ENCODE assay signal across 16 cellular contexts in the genomic region with DNA sequence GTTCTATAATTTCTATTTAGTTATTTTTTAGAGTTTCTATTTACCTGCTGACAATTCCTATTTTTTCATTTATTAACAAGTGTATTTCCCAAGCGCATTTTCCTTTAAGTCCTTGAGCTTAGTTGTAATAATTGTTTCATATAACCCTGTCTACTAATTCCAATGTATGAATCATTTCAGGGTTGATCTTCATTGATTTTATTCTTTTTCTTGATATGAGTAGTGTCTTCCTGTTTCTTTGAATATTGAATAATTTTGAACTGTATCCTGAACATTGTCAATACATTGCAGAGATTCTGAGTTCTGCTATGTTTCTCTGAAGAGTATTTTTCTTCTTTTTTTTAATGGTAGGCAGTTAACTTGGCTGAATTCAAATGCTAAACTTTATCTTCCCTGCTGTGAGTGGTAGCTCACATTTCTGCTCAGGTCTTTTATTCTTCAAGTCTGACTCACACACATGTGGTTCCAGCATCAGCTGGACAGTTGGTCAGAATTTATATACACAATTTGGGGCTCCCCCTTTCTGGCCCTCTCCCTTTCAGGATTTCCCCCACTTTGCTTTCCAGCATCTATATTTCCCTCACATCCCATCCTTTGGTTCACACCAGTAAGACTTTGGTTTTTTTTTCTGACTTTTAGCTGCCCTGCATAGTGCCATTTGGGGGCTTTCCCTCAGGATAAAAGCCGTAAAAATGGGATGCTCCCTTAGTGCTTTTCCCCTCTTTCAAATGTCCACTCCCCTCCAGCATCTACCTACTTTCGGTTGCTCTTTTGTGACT. TPM values are rescaled to one million over a fixed set of nuclear protein-coding genes. Genes with fewer than 3 reads are reported as not detected.
DNase-seq lines count a peak whose midpoint lies in the region; ATAC-seq, FAIRE-seq and TF ChIP-seq lines count a peak whose summit lies in the region.
"Had no signal": no experiment of that assay in that cellular context is flagged by ENCODE, and none has a peak within 500 bp of the region (broad histone marks: within the 10 kb centered on the region; RNA-seq: fewer than 3 reads in every experiment).

No MANE protein-coding gene starts in this region.

- in situ Hi-C loops in GM23248 (cut with MboI) (no loop called here), GM12878 (cut with MboI) (no loop called here)

- SMC1A ChIA-PET in GM12878 (lab: Charles Lee; ENCODE audit: uncharacterized antibody, unreplicated experiment), result interaction anchor here (0.8 to 3.5 kb wide), 2 partner anchors 10 to 100 kb away, joined by 3 to 12 read pairs; no protein-coding TSS in a partner anchor

- peaks cover 11% of the 10 kb centered on the region; the same call in 1 of the 2 replicates for H3K4me1 ChIP-seq in GM23248 (ENCODE audit: insufficient read depth)
- no peaks in the 10 kb centered on the region for H3K4me1 ChIP-seq in GM12878 (ENCODE audit: control insufficient read depth, insufficient read depth, low read length)
- peaks cover 0 to 5% (median 0%) of the 10 kb centered on the region in 4 donors for H3K4me1 ChIP-seq in stomach
- no peaks in the 10 kb centered on the region for H3K4me1 ChIP-seq in kidney (ENCODE audit: control insufficient read depth in 1 of 2, insufficient read depth in 1 of 2, low read depth in 1 of 2, low read length in 2 of 2)
- H3K4me1 ChIP-seq: right lobe of liver had no signal

- H3K4me2 ChIP-seq in GM23248 (ENCODE audit: unreplicated experiment), result no peak overlapping the region
- no peak overlapping the region for H3K4me2 ChIP-seq in GM12878 (ENCODE audit: control insufficient read depth, insufficient read depth)
- H3K4me2 ChIP-seq: SK-N-SH had no signal

- TF ChIP-seq EP300 in GM12878 (IDR thresholded peaks at IDR 0.05; ENCODE audit: borderline replicate concordance in 1 of 2, control insufficient read depth in 1 of 2, low read depth in 2 of 2, low read length in 2 of 2) (no peak), stomach (IDR thresholded peaks at IDR 0.05) (no peak)

- TF ChIP-seq POLR2A in GM12878 (IDR thresholded peaks at IDR 0.05; ENCODE audit: low read depth, low read length), result no peak
- TF ChIP-seq POLR2A in stomach (IDR thresholded peaks at IDR 0.05), result no peak

- CTCF ChIA-PET in GM12878 (lab: Yijun Ruan, JAX), result interaction anchor here (1.0 to 2.1 kb wide), 4 partner anchors 24 to 131 kb away, joined by 3 to 6 read pairs (median 4); no protein-coding TSS in a partner anchor

- H3K9me2 ChIP-seq in GM23248 (ENCODE audit: insufficient read depth), result no peaks in the 10 kb centered on the region
- H3K9me2 ChIP-seq: SK-N-SH had no signal

- ATAC-seq in HG03558 (IDR thresholded peaks at IDR 0.05; ENCODE audit: extremely low read depth, unreplicated experiment) (peak; percentile 60), GM12878 (peak; percentile 74), GM18498 (IDR thresholded peaks at IDR 0.05; ENCODE audit: unreplicated experiment) (no peak)
- peak; percentile 65 for ATAC-seq in stimulated activated effector memory CD8-positive, alpha-beta T cell treated with anti-CD3 and anti-CD28 coated beads, Interleukin-12 subunit alpha, Interleukin-12 subunit beta, amount 100 ng/mL, for 72 hours

- H3K36me3 ChIP-seq in GM23248 (ENCODE audit: low read depth) (no peaks in the 10 kb centered on the region), GM12878 (ENCODE audit: control insufficient read depth in 2 of 2, insufficient read depth in 2 of 2, low read length in 1 of 2) (no peaks in the 10 kb centered on the region), stomach (no peaks in the 10 kb centered on the region), kidney (ENCODE audit: control insufficient read depth in 1 of 2, insufficient read depth in 2 of 2, low read length in 2 of 2) (no peaks in the 10 kb centered on the region)
- H3K36me3 ChIP-seq: right lobe of liver, thoracic aorta had no signal

- no peak overlapping the region for H3K27ac ChIP-seq in GM23248
- no peak overlapping the region for H3K27ac ChIP-seq in GM12878 (ENCODE audit: control insufficient read depth, insufficient read depth)
- no peak overlapping the region for H3K27ac ChIP-seq in stomach
- no peak overlapping the region for H3K27ac ChIP-seq in kidney (ENCODE audit: low read depth in 2 of 2, low read length in 2 of 2)
- H3K27ac ChIP-seq: right lobe of liver, thoracic aorta had no signal

- H3K36me3 Mint-ChIP-seq in stimulated activated effector memory CD8-positive, alpha-beta T cell treated with anti-CD3 and anti-CD28 coated beads, Interleukin-12 subunit alpha, Interleukin-12 subunit beta, amount 100 ng/mL, for 72 hours, result no peaks in the 10 kb centered on the region

- peaks cover 6% of the 10 kb centered on the region for H3F3A ChIP-seq in GM23248 (ENCODE audit: insufficient read depth)

- no TSS peak for BruUV-seq in GM12878 (replicated peaks; lab: Mats Ljungman, UMichigan)

- H3K27ac Mint-ChIP-seq in stimulated activated effector memory CD8-positive, alpha-beta T cell treated with anti-CD3 and anti-CD28 coated beads, Interleukin-12 subunit alpha, Interleukin-12 subunit beta, amount 100 ng/mL, for 72 hours, result peak overlapping the region; percentile 12

- H3K9me3 Mint-ChIP-seq in stimulated activated effector memory CD8-positive, alpha-beta T cell treated with anti-CD3 and anti-CD28 coated beads, Interleukin-12 subunit alpha, Interleukin-12 subunit beta, amount 100 ng/mL, for 72 hours, result no peaks in the 10 kb centered on the region
- H3K9me3 Mint-ChIP-seq: CD8-positive, alpha-beta memory T cell had no signal

- no peak for TF ChIP-seq RAD21 in GM12878 (IDR thresholded peaks at IDR 0.05; ENCODE audit: insufficient read depth, low read depth, low read length)

- TF ChIP-seq CTCF in GM12878 (IDR thresholded peaks at IDR 0.05 in 2 of 3, conservative IDR thresholded peaks at IDR 0.05 in 1 of 3; ENCODE audit: control insufficient read depth in 2 of 3, extremely low read depth in 1 of 3, insufficient read depth in 1 of 3, low read depth in 3 of 3, low read length in 3 of 3) (no peak), stomach (IDR thresholded peaks at IDR 0.05) (no peak), kidney (IDR thresholded peaks at IDR 0.05; ENCODE audit: borderline replicate concordance, extremely low read depth, insufficient read depth) (no peak)

- H3K9me3 ChIP-seq in GM23248 (ENCODE audit: low read depth) (no peaks in the 10 kb centered on the region), GM12878 (replicated peaks; ENCODE audit: control insufficient read depth, insufficient read depth, low read length) (no peaks in the 10 kb centered on the region; the same call in 2 of the 3 replicates), stomach (no peaks in the 10 kb centered on the region), kidney (ENCODE audit: control insufficient read depth in 1 of 2, low read length in 2 of 2) (no peaks in the 10 kb centered on the region)
- H3K9me3 ChIP-seq: right lobe of liver, SK-N-SH, thoracic aorta had no signal

- H4K20me1 ChIP-seq in GM23248 (ENCODE audit: insufficient read depth), result no peaks in the 10 kb centered on the region
- H4K20me1 ChIP-seq in GM12878 (ENCODE audit: control insufficient read depth, insufficient read depth), result no peaks in the 10 kb centered on the region

- H3K9ac ChIP-seq in GM23248 (no peak overlapping the region), GM12878 (ENCODE audit: control insufficient read depth, insufficient read depth, low read length) (no peak overlapping the region), kidney (ENCODE audit: low read length in 2 of 2) (no peak overlapping the region)
- H3K9ac ChIP-seq: SK-N-SH had no signal

- no peaks in the 10 kb centered on the region for H3K27me3 ChIP-seq in GM23248 (replicated peaks; ENCODE audit: insufficient read depth)
- no peaks in the 10 kb centered on the region for H3K27me3 ChIP-seq in GM12878 (replicated peaks in 1 of 2; ENCODE audit: control insufficient read depth in 2 of 2, insufficient read depth in 2 of 2, low read length in 1 of 2)
- H3K27me3 ChIP-seq in stomach, result no peaks in the 10 kb centered on the region
- H3K27me3 ChIP-seq: right lobe of liver had no signal

- H3K79me2 ChIP-seq in GM23248 (ENCODE audit: insufficient read depth) (no peaks in the 10 kb centered on the region), GM12878 (ENCODE audit: control insufficient read depth, insufficient read depth, low read length) (no peaks in the 10 kb centered on the region)

- POLR2A ChIA-PET in GM12878 (lab: Charles Lee), result no interaction called here

- no peaks in the 10 kb centered on the region for H3K4me1 Mint-ChIP-seq in stimulated activated effector memory CD8-positive, alpha-beta T cell treated with anti-CD3 and anti-CD28 coated beads, Interleukin-12 subunit alpha, Interleukin-12 subunit beta, amount 100 ng/mL, for 72 hours
- H3K4me1 Mint-ChIP-seq: CD8-positive, alpha-beta memory T cell had no signal

- H2AFZ ChIP-seq in GM23248 (no peak overlapping the region), GM12878 (ENCODE audit: control insufficient read depth, low read depth, low read length) (no peak overlapping the region)

- FAIRE-seq in GM12878 (lab: Jason Lieb, UNC) (no peak), kidney (lab: Jason Lieb, UNC) (no peak)
- FAIRE-seq: islet of Langerhans had no signal

- no peak overlapping the region for H3K4me3 Mint-ChIP-seq in stimulated activated effector memory CD8-positive, alpha-beta T cell treated with anti-CD3 and anti-CD28 coated beads, Interleukin-12 subunit alpha, Interleukin-12 subunit beta, amount 100 ng/mL, for 72 hours
- H3K4me3 Mint-ChIP-seq: CD8-positive, alpha-beta memory T cell had no signal

- H3K4me3 ChIP-seq in GM23248, result no peak overlapping the region
- H3K4me3 ChIP-seq in GM12878, result no peak overlapping the region
- H3K4me3 ChIP-seq in stomach, result no peak overlapping the region
- H3K4me3 ChIP-seq in kidney (ENCODE audit: low read length in 2 of 2), result no peak overlapping the region
- H3K4me3 ChIP-seq: right lobe of liver, thoracic aorta had no signal

- intact Hi-C loops in GM12878 (cut with micrococcal nuclease; ENCODE audit: unreplicated experiment) (no loop called here), stomach (cut with DNase I; ENCODE audit: low total_unique reads) (no loop called here), kidney (cut with DNase I) (no loop called here)

- 98% methylated on average over 3 of the region's 3 CpGs for WGBS in GM23248 (ENCODE audit: low coverage in 1 of 2, low lambda C conversion rate in 2 of 2, missing lambda C conversion rate in 2 of 2), 2 experiments
- WGBS in GM12878 (ENCODE audit: insufficient coverage, insufficient replicate concordance, low lambda C conversion rate, missing lambda C conversion rate), result 50% methylated on average over 3 of the region's 3 CpGs
- WGBS in stomach, 5 donors, result 94 to 97% (median 96%) methylated on average over 3 of the region's 3 CpGs

- RAD21 ChIA-PET in GM12878 (lab: Charles Lee; ENCODE audit: unreplicated experiment), result no interaction called here

- DNase-seq in GM23248 (peak; percentile 40), GM12878 (ENCODE audit: low read depth, low spot score) (no peak), stomach (no peak), kidney (no peak)
- no peak for DNase-seq in stimulated activated effector memory CD8-positive, alpha-beta T cell treated with anti-CD3 and anti-CD28 coated beads, Interleukin-12 subunit alpha, Interleukin-12 subunit beta, amount 100 ng/mL, for 72 hours (ENCODE audit: low spot score in 2 of 2)
- DNase-seq: activated CD4-positive, CD25-positive, alpha-beta regulatory T cell treated with anti-CD3 and anti-CD28 coated beads, Interleukin-2, amount 50 U/mL, for 72 hours; caudate nucleus; CD8-positive, alpha-beta memory T cell; NCI-H1092 treated with DMSO at 0.1 percent for 48 hours; NCI-H748 treated with DMSO at 0.1 percent for 48 hours; right lobe of liver; SK-N-SH had no signal

RNA-seq across cellular contexts. Expression of a gene that starts 54.4 kb away (rescaled TPM):
- 38.7 and 43.4 TPM in 2 replicates for total RNA-seq in GM23248 (2014; rRNA removed; shearing (Covaris generic))
- polyA plus RNA-seq in GM23248 (2016; fragmentation: Nextera tagmentation; extraction: Ambion mirVana), result 10.5 and 10.7 TPM in 2 replicates
- total RNA-seq in GM12878 (2013; cell fraction: nucleolus; rRNA removed), result 179 and 184 TPM in 2 replicates
- total RNA-seq in GM12878 (2014; rRNA removed), result 20.4 and 24.5 TPM in 2 replicates
- total RNA-seq in GM12878 (2014; rRNA removed; fragmentation: Illumina TruSeq; extraction: Trizol), result 28.4 and 32.3 TPM in 2 replicates
- 47.0 and 47.5 TPM in 2 replicates for total RNA-seq in GM12878 (2021)
- polyA plus RNA-seq in GM12878 (2011; ENCODE audit: low read depth), result 28.8 TPM
- polyA plus RNA-seq in GM12878 (2011; rRNA removed), result 46.9 and 60.9 TPM in 2 replicates
- 16.4 and 26.1 TPM in 2 replicates for polyA plus RNA-seq in GM12878 (2011; cell fraction: cytosol; rRNA removed)
- polyA plus RNA-seq in GM12878 (2011; cell fraction: nucleus; rRNA removed), result 70.3 and 73.6 TPM in 2 replicates
- polyA plus RNA-seq in GM12878 (2012), result 42.5 and 51.2 TPM in 2 replicates
- polyA plus RNA-seq in GM12878 (2014; fragmentation: Illumina TruSeq; extraction: Trizol), result 40.4 and 54.6 TPM in 2 replicates
- 10 to 100 TPM in 1 of 2 experiments, 1 to 10 TPM in 1; 8.9 to 10.5 TPM for polyA plus RNA-seq in GM12878 (2014; fragmentation: Nextera tagmentation; extraction: Ambion mirVana)
- polyA plus RNA-seq in GM12878 (2014; rRNA removed), result 33.5 and 33.7 TPM in 2 replicates
- polyA plus RNA-seq in GM12878 (2016; fragmentation: Nextera tagmentation; extraction: Ambion mirVana), result 1 to 10 TPM; 6.6 to 7.1 TPM
- 53.6 and 79.8 TPM in 2 replicates for polyA minus RNA-seq in GM12878 (2011; rRNA and poly(A)+ RNA removed)
- polyA minus RNA-seq in GM12878 (2011; cell fraction: cytosol; rRNA and poly(A)+ RNA removed), result 32.1 and 47.2 TPM in 2 replicates
- polyA minus RNA-seq in GM12878 (2011; cell fraction: nucleus; rRNA and poly(A)+ RNA removed), result 49.3 and 71.3 TPM in 2 replicates
- total RNA-seq in stomach, result 100 to 1,000 TPM in 2 of 5 donors, 10 to 100 TPM in 3; 20.4 to 154 (median 92.4) TPM
- 10 to 100 TPM; 17.0 to 26.3 (median 24.6) TPM for polyA plus RNA-seq in stomach
- 77.5 TPM for total RNA-seq in kidney
- polyA plus RNA-seq in kidney (ENCODE audit: insufficient read depth, low read depth, low replicate concordance), result 23.9 TPM
